Comparison of ENCODE assay signal across 32 cellular contexts in the genomic region with DNA sequence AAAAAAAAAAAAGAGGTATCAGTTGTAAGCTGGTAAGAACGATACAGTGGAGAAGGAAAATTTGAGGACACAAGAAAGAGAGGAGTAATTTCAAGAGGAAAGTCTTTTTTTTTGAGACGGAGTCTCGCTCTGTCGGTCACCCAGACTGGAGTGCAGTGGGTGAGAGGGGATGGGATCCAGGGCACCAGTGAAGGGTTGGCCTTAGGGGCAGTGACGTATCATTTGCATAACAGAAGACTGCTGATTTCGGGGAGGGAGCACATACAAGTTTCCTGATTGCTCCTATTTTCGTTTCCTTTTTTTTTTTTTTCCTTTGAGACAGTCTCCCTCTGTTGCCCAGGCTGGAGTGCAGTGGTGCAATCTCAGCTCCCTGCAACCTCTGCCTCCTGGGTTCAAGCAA. TPM values are rescaled to one million over a fixed set of nuclear protein-coding genes. Genes with fewer than 3 reads are reported as not detected.
DNase-seq lines count a peak whose midpoint lies in the region; ATAC-seq and TF ChIP-seq lines count a peak whose summit lies in the region.
"Had no signal": no experiment of that assay in that cellular context is flagged by ENCODE, and none has a peak within 500 bp of the region (broad histone marks: within the 10 kb centered on the region; RNA-seq: fewer than 3 reads in every experiment).

No MANE protein-coding gene starts in this region.

- no peaks in the 10 kb centered on the region for H3K4me1 Mint-ChIP-seq in activated CD4-positive, alpha-beta T cell treated with anti-CD3 and anti-CD28 coated beads for 36 hours
- H3K4me1 Mint-ChIP-seq in activated CD4-positive, alpha-beta memory T cell treated with anti-CD3 and anti-CD28 coated beads for 36 hours (ENCODE audit: low read depth) = peaks cover 4% of the 10 kb centered on the region
- H3K4me1 Mint-ChIP-seq: activated CD8-positive, alpha-beta memory T cell treated with anti-CD3 and anti-CD28 coated beads, Interleukin-2, amount 10 ng/mL, durations not matched to agents 7 days and 5 days; CD8-positive, alpha-beta memory T cell had no signal

- no peak for ATAC-seq in activated CD4-positive, alpha-beta T cell treated with anti-CD3 and anti-CD28 coated beads for 36 hours
- peak; percentile 14 for ATAC-seq in left lung
- ATAC-seq: activated CD8-positive, alpha-beta memory T cell treated with anti-CD3 and anti-CD28 coated beads, Interleukin-2, amount 10 ng/mL, durations not matched to agents 7 days and 5 days; activated T-cell treated with anti-CD3 and anti-CD28 coated beads, Interleukin-2, amount 50 U/mL, for 72 hours had no signal

- BruUV-seq in OCI-LY7 (replicated peaks; lab: Mats Ljungman, UMichigan) = no TSS peak

- TF ChIP-seq CTCF in OCI-LY7 (conservative IDR thresholded peaks at IDR 0.05; ENCODE audit: low read length) (no peak), left lung (IDR thresholded peaks at IDR 0.05) (no peak), thyroid gland (IDR thresholded peaks at IDR 0.05) (no peak)

- peak overlapping the region; percentile 57; the same call in 1 of the 2 replicates for H2AFZ ChIP-seq in OCI-LY7 (ENCODE audit: low read length)

- peaks cover 2% of the 10 kb centered on the region for H3K27me3 Mint-ChIP-seq in activated CD4-positive, alpha-beta T cell treated with anti-CD3 and anti-CD28 coated beads for 36 hours
- H3K27me3 Mint-ChIP-seq in activated CD4-positive, alpha-beta memory T cell treated with anti-CD3 and anti-CD28 coated beads for 36 hours = peaks cover 7% of the 10 kb centered on the region
- H3K27me3 Mint-ChIP-seq: activated CD8-positive, alpha-beta memory T cell treated with anti-CD3 and anti-CD28 coated beads, Interleukin-2, amount 10 ng/mL, durations not matched to agents 7 days and 5 days had no signal

- peak overlapping the region; percentile 35; the same call in 1 of the 2 replicates for H3K4me2 ChIP-seq in OCI-LY7 (ENCODE audit: low read length)
- H3K4me2 ChIP-seq: smooth muscle cell had no signal

- H3K27me3 ChIP-seq in left lung = peaks cover 0 to 4% of the 10 kb centered on the region in 2 donors
- no peaks in the 10 kb centered on the region for H3K27me3 ChIP-seq in thyroid gland

- H3K79me2 ChIP-seq in OCI-LY7 (ENCODE audit: insufficient read depth, low read depth, low read length) = no peaks in the 10 kb centered on the region

- no peak for TF ChIP-seq POLR2A in thyroid gland (IDR thresholded peaks at IDR 0.05)

- H3K9me2 ChIP-seq in OCI-LY7 (ENCODE audit: insufficient read depth, low read length) = no peaks in the 10 kb centered on the region

- H3K27ac ChIP-seq in OCI-LY7 (ENCODE audit: low read depth, low read length, poor library complexity, severe bottlenecking) (no peak overlapping the region), left lung (no peak overlapping the region), thyroid gland (peak overlapping the region; percentile 78 to 99 (median 96))
- H3K27ac ChIP-seq: SK-N-MC had no signal

- H3K4me1 ChIP-seq in OCI-LY7 (ENCODE audit: insufficient read depth, low read length, poor library complexity, severe bottlenecking) (peaks cover 22% of the 10 kb centered on the region), left lung (peaks cover 0 to 56% of the 10 kb centered on the region in 2 donors), thyroid gland (peaks cover 54 to 56% of the 10 kb centered on the region in 2 donors)

- no peak for DNase-seq in activated CD4-positive, alpha-beta T cell treated with anti-CD3 and anti-CD28 coated beads for 36 hours
- no peak for DNase-seq in activated CD4-positive, alpha-beta T cell treated with anti-CD3 and anti-CD28 coated beads for 48 hours
- DNase-seq in OCI-LY7 (ENCODE audit: low spot score) = no peak
- DNase-seq in left lung = peak in 1 of 2 donors; percentile 44
- DNase-seq in thyroid gland = peak; percentile 74 to 79
- DNase-seq in activated CD4-positive, alpha-beta memory T cell treated with anti-CD3 and anti-CD28 coated beads for 36 hours = no peak
- no peak for DNase-seq in NCI-H1436 (lab: John Stamatoyannopoulos, UW)
- DNase-seq in HuH-7 (ENCODE audit: low spot score) = no peak
- DNase-seq: 8988T; activated CD4-positive, alpha-beta T cell treated with anti-CD3 and anti-CD28 coated beads for 4 hours; activated CD8-positive, alpha-beta memory T cell treated with anti-CD3 and anti-CD28 coated beads, Interleukin-2, amount 10 ng/mL, durations not matched to agents 7 days and 5 days; activated naive CD4-positive, alpha-beta T cell treated with anti-CD3 and anti-CD28 coated beads for 36 hours; activated T-cell treated with anti-CD3 and anti-CD28 coated beads, Interleukin-2, amount 50 U/mL, for 72 hours; amniotic stem cell; CD8-positive, alpha-beta memory T cell; cortex of kidney; Kasumi-1; NCI-H1092; NCI-H1930; NCI-H345; NCI-H82; stimulated activated CD4-positive, alpha-beta T cell treated with anti-CD3 and anti-CD28 coated beads, Interleukin-2, amount 100 ng/mL, for 24 hours; substantia nigra had no signal

- H3K9me3 Mint-ChIP-seq in activated CD4-positive, alpha-beta T cell treated with anti-CD3 and anti-CD28 coated beads for 36 hours (ENCODE audit: low read depth) = no peaks in the 10 kb centered on the region
- no peaks in the 10 kb centered on the region for H3K9me3 Mint-ChIP-seq in activated CD4-positive, alpha-beta memory T cell treated with anti-CD3 and anti-CD28 coated beads for 36 hours
- H3K9me3 Mint-ChIP-seq: activated naive CD4-positive, alpha-beta T cell treated with anti-CD3 and anti-CD28 coated beads for 36 hours; activated T-cell treated with anti-CD3 and anti-CD28 coated beads, Interleukin-2, amount 50 U/mL, for 72 hours; CD8-positive, alpha-beta memory T cell; T-helper 1 cell treated with Interleukin-12 subunit alpha and Interleukin-12 subunit beta and Interleukin-4 antibody, amounts not matched to agents 30 μg/mL and 1 μg/mL, for 36 hours had no signal

- H3K4me3 ChIP-seq in OCI-LY7 (ENCODE audit: low read depth, low read length, poor library complexity, severe bottlenecking) (no peak overlapping the region), left lung (no peak overlapping the region), thyroid gland (replicated peaks in 1 of 3) (no peak overlapping the region)
- H3K4me3 ChIP-seq: SK-N-MC, smooth muscle cell had no signal

- POLR2A ChIA-PET in activated CD4-positive, alpha-beta T cell treated with anti-CD3 and anti-CD28 coated beads for 36 hours (lab: Charles Lee) = no interaction called here
- POLR2A ChIA-PET in OCI-LY7 (lab: Charles Lee) = interaction anchor here (0.7 to 1.2 kb wide), 5 partner anchors 12 to 95 kb away, joined by 3 to 6 read pairs (median 3); no protein-coding TSS in a partner anchor
- POLR2A ChIA-PET in activated CD4-positive, alpha-beta memory T cell treated with anti-CD3 and anti-CD28 coated beads for 36 hours (lab: Charles Lee) = interaction anchor here (0.6 to 0.7 kb wide), 2 partner anchors 25 to 34 kb away, joined by 3 to 4 read pairs; no protein-coding TSS in a partner anchor

- no peaks in the 10 kb centered on the region for H3K9me3 ChIP-seq in OCI-LY7 (ENCODE audit: low read length)
- H3K9me3 ChIP-seq in left lung = no peaks in the 10 kb centered on the region
- H3K9me3 ChIP-seq in thyroid gland = no peaks in the 10 kb centered on the region

- no peaks in the 10 kb centered on the region for H4K20me1 ChIP-seq in OCI-LY7 (ENCODE audit: insufficient read depth, low read length)

- WGBS in thyroid gland, 2 donors = 20 to 38% methylated on average over 7 of the region's 7 CpGs

- intact Hi-C loops in activated CD4-positive, alpha-beta T cell treated with anti-CD3 and anti-CD28 coated beads for 36 hours (cut with DNase I, micrococcal nuclease) = no loop called here
- intact Hi-C loops in OCI-LY7 (cut with micrococcal nuclease; ENCODE audit: unreplicated experiment) = no loop called here
- intact Hi-C loops in left lung (cut with DNase I) = no loop called here
- intact Hi-C loops in thyroid gland (cut with DNase I) = no loop called here
- intact Hi-C loops in activated CD4-positive, alpha-beta memory T cell treated with anti-CD3 and anti-CD28 coated beads for 36 hours (cut with micrococcal nuclease) = no loop called here

- peaks cover 5% of the 10 kb centered on the region; the same call in 1 of the 2 replicates for H3K36me3 ChIP-seq in OCI-LY7 (ENCODE audit: insufficient read depth, low read length)
- peaks cover 0 to 12% of the 10 kb centered on the region in 2 donors for H3K36me3 ChIP-seq in left lung
- peaks cover 2 to 8% of the 10 kb centered on the region in 2 donors for H3K36me3 ChIP-seq in thyroid gland

- H3K36me3 Mint-ChIP-seq in activated CD4-positive, alpha-beta T cell treated with anti-CD3 and anti-CD28 coated beads for 36 hours (ENCODE audit: low read depth) = no peaks in the 10 kb centered on the region
- H3K36me3 Mint-ChIP-seq in activated CD4-positive, alpha-beta memory T cell treated with anti-CD3 and anti-CD28 coated beads for 36 hours = peaks cover 2% of the 10 kb centered on the region
- H3K36me3 Mint-ChIP-seq: activated CD8-positive, alpha-beta memory T cell treated with anti-CD3 and anti-CD28 coated beads, Interleukin-2, amount 10 ng/mL, durations not matched to agents 7 days and 5 days; CD8-positive, alpha-beta memory T cell had no signal

- peak overlapping the region; percentile 17 for H3K4me3 Mint-ChIP-seq in activated CD4-positive, alpha-beta T cell treated with anti-CD3 and anti-CD28 coated beads for 36 hours
- H3K4me3 Mint-ChIP-seq in activated CD4-positive, alpha-beta memory T cell treated with anti-CD3 and anti-CD28 coated beads for 36 hours = no peak overlapping the region
- H3K4me3 Mint-ChIP-seq: activated CD8-positive, alpha-beta memory T cell treated with anti-CD3 and anti-CD28 coated beads, Interleukin-2, amount 10 ng/mL, durations not matched to agents 7 days and 5 days; activated naive CD4-positive, alpha-beta T cell treated with anti-CD3 and anti-CD28 coated beads for 36 hours; activated T-cell treated with anti-CD3 and anti-CD28 coated beads, Interleukin-2, amount 50 U/mL, for 72 hours; CD8-positive, alpha-beta memory T cell; T-helper 1 cell treated with Interleukin-12 subunit alpha and Interleukin-12 subunit beta and Interleukin-4 antibody, amounts not matched to agents 30 μg/mL and 1 μg/mL, for 36 hours had no signal

- H3K27ac Mint-ChIP-seq in activated CD4-positive, alpha-beta T cell treated with anti-CD3 and anti-CD28 coated beads for 36 hours = no peak overlapping the region
- no peak overlapping the region for H3K27ac Mint-ChIP-seq in activated CD4-positive, alpha-beta memory T cell treated with anti-CD3 and anti-CD28 coated beads for 36 hours
- H3K27ac Mint-ChIP-seq: activated CD8-positive, alpha-beta memory T cell treated with anti-CD3 and anti-CD28 coated beads, Interleukin-2, amount 10 ng/mL, durations not matched to agents 7 days and 5 days; activated naive CD4-positive, alpha-beta T cell treated with anti-CD3 and anti-CD28 coated beads for 36 hours; activated T-cell treated with anti-CD3 and anti-CD28 coated beads, Interleukin-2, amount 50 U/mL, for 72 hours; CD8-positive, alpha-beta memory T cell; T-helper 1 cell treated with Interleukin-12 subunit alpha and Interleukin-12 subunit beta and Interleukin-4 antibody, amounts not matched to agents 30 μg/mL and 1 μg/mL, for 36 hours had no signal

- CTCF ChIA-PET in activated CD4-positive, alpha-beta T cell treated with anti-CD3 and anti-CD28 coated beads for 36 hours (lab: Charles Lee) = interaction anchor here (0.7 to 2.6 kb wide), 6 partner anchors 9 to 126 kb away, joined by 3 to 9 read pairs (median 4); a partner anchor contains a TSS
- CTCF ChIA-PET in OCI-LY7 (lab: Charles Lee; ENCODE audit: unreplicated experiment) = interaction anchor here (1.1 kb wide), 1 partner anchor 51 kb away, joined by 3 read pairs; no protein-coding TSS in a partner anchor
- CTCF ChIA-PET in activated CD4-positive, alpha-beta memory T cell treated with anti-CD3 and anti-CD28 coated beads for 36 hours (lab: Charles Lee) = no interaction called here

RNA-seq across cellular contexts. Expression of a gene that starts 4.2 kb away (rescaled TPM):
- 1 to 10 TPM; 5.4 TPM for total RNA-seq in activated CD4-positive, alpha-beta T cell treated with anti-CD3 and anti-CD28 coated beads for 36 hours
- total RNA-seq in OCI-LY7 (2014; rRNA removed; shearing (Covaris generic)) = 2.7 and 4.8 TPM in 2 replicates
- total RNA-seq in OCI-LY7 (2022) = 6.9 and 10.3 TPM in 2 replicates
- 10 to 100 TPM; 75.1 to 80.0 TPM for total RNA-seq in left lung
- 100 to 1,000 TPM; 219 to 545 (median 343) TPM for total RNA-seq in thyroid gland
- total RNA-seq in activated CD4-positive, alpha-beta memory T cell treated with anti-CD3 and anti-CD28 coated beads for 36 hours = 10 to 100 TPM; 11.6 to 13.6 TPM

RNA-seq across cellular contexts. Expression of a gene that starts 5.1 kb away (rescaled TPM):
- not detected for total RNA-seq in activated CD4-positive, alpha-beta T cell treated with anti-CD3 and anti-CD28 coated beads for 36 hours
- total RNA-seq in OCI-LY7 (2014; rRNA removed; shearing (Covaris generic)) = not detected in 2 replicates
- total RNA-seq in OCI-LY7 (2022) = not detected in 2 replicates
- total RNA-seq in left lung = 1 to 10 TPM in 1 of 2 donors, under 1 TPM in 1; 0.93 to 2.3 TPM
- total RNA-seq in thyroid gland = 100 to 1,000 TPM; 139 to 498 (median 231) TPM
- total RNA-seq in activated CD4-positive, alpha-beta memory T cell treated with anti-CD3 and anti-CD28 coated beads for 36 hours = not detected
- total RNA-seq: activated CD8-positive, alpha-beta memory T cell treated with anti-CD3 and anti-CD28 coated beads, Interleukin-2, amount 10 ng/mL, durations not matched to agents 7 days and 5 days; activated naive CD4-positive, alpha-beta T cell treated with anti-CD3 and anti-CD28 coated beads for 36 hours; activated T-cell treated with anti-CD3 and anti-CD28 coated beads, Interleukin-2, amount 50 U/mL, for 72 hours; bronchial epithelial cell; CD8-positive, alpha-beta memory T cell; endothelial cell of umbilical vein; lung microvascular endothelial cell; urinary bladder had no signal

RNA-seq across cellular contexts. Expression of a gene that starts 7.0 kb away (rescaled TPM):
- total RNA-seq in activated CD4-positive, alpha-beta T cell treated with anti-CD3 and anti-CD28 coated beads for 36 hours = under 1 TPM; 0.14 to 0.34 TPM
- not detected in 2 replicates for total RNA-seq in OCI-LY7 (2014; rRNA removed; shearing (Covaris generic))
- total RNA-seq in OCI-LY7 (2022) (not detected in 2 replicates), left lung (100 to 1,000 TPM in 1 of 2 donors, 10 to 100 TPM in 1; 100.0 to 152 TPM), thyroid gland (100 to 1,000 TPM; 112 to 175 (median 132) TPM)
- total RNA-seq in activated CD4-positive, alpha-beta memory T cell treated with anti-CD3 and anti-CD28 coated beads for 36 hours = under 1 TPM; 0.26 to 0.46 TPM
- total RNA-seq: activated CD8-positive, alpha-beta memory T cell treated with anti-CD3 and anti-CD28 coated beads, Interleukin-2, amount 10 ng/mL, durations not matched to agents 7 days and 5 days; activated naive CD4-positive, alpha-beta T cell treated with anti-CD3 and anti-CD28 coated beads for 36 hours; CD8-positive, alpha-beta memory T cell; endothelial cell of umbilical vein; H4; RPMI7951 had no signal

RNA-seq across cellular contexts. Expression of a gene that starts 10.2 kb away (rescaled TPM):
- not detected for total RNA-seq in activated CD4-positive, alpha-beta T cell treated with anti-CD3 and anti-CD28 coated beads for 36 hours
- not detected in 2 replicates for total RNA-seq in OCI-LY7 (2014; rRNA removed; shearing (Covaris generic))
- total RNA-seq in OCI-LY7 (2022) (0.33 TPM in 1 of 2 replicates, not detected in the other), left lung (100 to 1,000 TPM; 118 to 145 TPM), thyroid gland (100 to 1,000 TPM in 1 of 4 donors, 10 to 100 TPM in 3; 62.7 to 104 (median 76.3) TPM)
- not detected for total RNA-seq in activated CD4-positive, alpha-beta memory T cell treated with anti-CD3 and anti-CD28 coated beads for 36 hours
- total RNA-seq: activated CD8-positive, alpha-beta memory T cell treated with anti-CD3 and anti-CD28 coated beads, Interleukin-2, amount 10 ng/mL, durations not matched to agents 7 days and 5 days; activated naive CD4-positive, alpha-beta T cell treated with anti-CD3 and anti-CD28 coated beads for 36 hours; activated T-cell treated with anti-CD3 and anti-CD28 coated beads, Interleukin-2, amount 50 U/mL, for 72 hours; CD8-positive, alpha-beta memory T cell had no signal

RNA-seq across cellular contexts. Expression of a gene that starts 10.8 kb away (rescaled TPM):
- 10 to 100 TPM; 85.1 to 91.4 TPM for total RNA-seq in activated CD4-positive, alpha-beta T cell treated with anti-CD3 and anti-CD28 coated beads for 36 hours
- total RNA-seq in OCI-LY7 (2014; rRNA removed; shearing (Covaris generic)) = 70.9 and 85.3 TPM in 2 replicates
- 106 and 107 TPM in 2 replicates for total RNA-seq in OCI-LY7 (2022)
- total RNA-seq in left lung = 10 to 100 TPM; 54.5 to 65.5 TPM
- 100 to 1,000 TPM in 3 of 4 donors, 10 to 100 TPM in 1; 99.1 to 124 (median 105) TPM for total RNA-seq in thyroid gland
- total RNA-seq in activated CD4-positive, alpha-beta memory T cell treated with anti-CD3 and anti-CD28 coated beads for 36 hours = 10 to 100 TPM; 92.5 to 94.7 TPM

Comparison
In these comparisons a context has a peak if more than half of its experiments do, and no peak if none do; other contexts are left out.
1. DNase-seq: peak in thyroid gland (2 of 2); none in activated CD4-positive, alpha-beta T cell treated with anti-CD3 and anti-CD28 coated beads for 36 hours (single experiment), activated CD4-positive, alpha-beta T cell treated with anti-CD3 and anti-CD28 coated beads for 48 hours (single experiment), OCI-LY7 (single experiment), activated CD4-positive, alpha-beta memory T cell treated with anti-CD3 and anti-CD28 coated beads for 36 hours (single experiment), NCI-H1436 (single experiment) and HuH-7 (single experiment).
2. H3K27ac ChIP-seq: peak in thyroid gland (3 of 3); none in OCI-LY7 (single experiment) and left lung (0 of 2).
3. RNA of a gene that starts 4.2 kb away (total RNA-seq): 219 to 545 TPM in thyroid gland and 75.1 to 80.0 TPM in left lung; 11.6 to 13.6 TPM in activated CD4-positive, alpha-beta memory T cell treated with anti-CD3 and anti-CD28 coated beads for 36 hours, 2.7 to 10.3 TPM in OCI-LY7 and 5.4 TPM in activated CD4-positive, alpha-beta T cell treated with anti-CD3 and anti-CD28 coated beads for 36 hours; every median in the first group is over 4 times any median in the second.
4. RNA of a gene that starts 5.1 kb away (total RNA-seq): 139 to 498 TPM in thyroid gland; 0.93 to 2.3 TPM in left lung, not detected in activated CD4-positive, alpha-beta T cell treated with anti-CD3 and anti-CD28 coated beads for 36 hours, not detected in OCI-LY7 and not detected in activated CD4-positive, alpha-beta memory T cell treated with anti-CD3 and anti-CD28 coated beads for 36 hours; every median in the first group is over 10 times any median in the second.
5. RNA of a gene that starts 7.0 kb away (total RNA-seq): 100.0 to 152 TPM in left lung and 112 to 175 TPM in thyroid gland; 0.26 to 0.46 TPM in activated CD4-positive, alpha-beta memory T cell treated with anti-CD3 and anti-CD28 coated beads for 36 hours, 0.14 to 0.34 TPM in activated CD4-positive, alpha-beta T cell treated with anti-CD3 and anti-CD28 coated beads for 36 hours and not detected in OCI-LY7; every median in the first group is over 10 times any median in the second.